Comparison of ENCODE assay signal across 6 cellular contexts in genomic region chr1:144544420-144544819, GRCh38. TPM values are rescaled to one million over a fixed set of nuclear protein-coding genes. Genes with fewer than 3 reads are reported as not detected.
"Had no signal": no experiment of that assay in that cellular context is flagged by ENCODE, and none has a peak within 500 bp of the region (broad histone marks: within the 10 kb centered on the region; RNA-seq: fewer than 3 reads in every experiment).

No MANE protein-coding gene starts in this region.

RNA-seq across cellular contexts. Expression of gene PPIAL4F, which starts 48.3 kb away (rescaled TPM):
- total RNA-seq: HepG2, HT-29, HT1080, IMR-90, K562 had no signal
- polyA plus RNA-seq: HepG2, IgD-negative memory B cell, IMR-90, K562 had no signal
